ENCODE assay signal across 28 cellular contexts in the genomic region with DNA sequence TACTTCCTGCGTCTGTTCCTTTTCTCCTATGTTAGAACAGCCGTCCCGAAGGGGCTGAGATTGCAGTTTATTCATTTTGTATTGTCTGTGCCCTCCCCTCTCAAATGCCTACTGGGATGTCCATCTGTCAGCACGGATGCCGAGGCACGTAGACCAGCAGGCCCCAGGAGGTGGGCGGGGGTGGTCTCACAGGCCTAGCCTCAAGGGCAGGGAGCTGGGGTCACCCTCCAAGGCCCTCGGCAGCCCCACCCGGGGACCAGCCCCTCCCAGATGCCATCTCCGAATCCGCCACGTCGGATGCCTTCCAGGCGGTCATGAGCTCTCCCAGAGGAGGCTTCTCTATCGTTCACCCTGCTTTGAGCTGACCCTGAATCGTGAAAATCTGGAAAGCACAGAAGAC. TPM values are rescaled to one million over a fixed set of nuclear protein-coding genes. Genes with fewer than 3 reads are reported as not detected.
"Had no signal": no experiment of that assay in that cellular context is flagged by ENCODE, and none has a peak within 500 bp of the region (broad histone marks: within the 10 kb centered on the region; RNA-seq: fewer than 3 reads in every experiment).

No MANE protein-coding gene starts in this region.

- H3K36me3 Mint-ChIP-seq: activated CD4-positive, alpha-beta memory T cell treated with anti-CD3 and anti-CD28 coated beads for 36 hours; activated naive CD4-positive, alpha-beta T cell treated with anti-CD3 and anti-CD28 coated beads, Interleukin-2, amount 10 ng/mL, durations not matched to agents 7 days and 5 days; activated naive CD4-positive, alpha-beta T cell treated with anti-CD3 and anti-CD28 coated beads, Interleukin-2, amount 50 U/mL, for 72 hours; activated naive CD8-positive, alpha-beta T cell treated with anti-CD3 and anti-CD28 coated beads, Interleukin-2, amount 10 ng/mL, durations not matched to agents 7 days and 5 days had no signal

- H3K27ac ChIP-seq: ascending aorta, breast epithelium, cardiac muscle cell, colonic mucosa, epithelial cell of prostate, esophagus squamous epithelium, gastroesophageal sphincter had no signal

- H3K27me3 ChIP-seq: ascending aorta, cardiac muscle cell, colonic mucosa had no signal

- H3K9me3 Mint-ChIP-seq: activated CD4-positive, alpha-beta memory T cell treated with anti-CD3 and anti-CD28 coated beads for 36 hours; activated naive CD4-positive, alpha-beta T cell treated with anti-CD3 and anti-CD28 coated beads, Interleukin-2, amount 50 U/mL, for 72 hours; activated T-cell treated with anti-CD3 and anti-CD28 coated beads, Interleukin-2, amount 50 U/mL, for 24 hours; activated T-cell treated with anti-CD3 and anti-CD28 coated beads, Interleukin-2, amount 50 U/mL, for 72 hours had no signal

- H3K4me3 ChIP-seq: ascending aorta, breast epithelium, cardiac muscle cell, colonic mucosa, esophagus squamous epithelium, gastroesophageal sphincter had no signal

- ATAC-seq: activated CD4-positive, alpha-beta T cell treated with anti-CD3 and anti-CD28 coated beads for 36 hours; activated naive CD4-positive, alpha-beta T cell treated with anti-CD3 and anti-CD28 coated beads, Interleukin-2, amount 50 U/mL, for 72 hours; activated T-cell treated with anti-CD3 and anti-CD28 coated beads, Interleukin-2, amount 50 U/mL, for 72 hours; gastroesophageal sphincter had no signal

- H3K27me3 Mint-ChIP-seq: activated CD4-positive, alpha-beta T cell treated with anti-CD3 and anti-CD28 coated beads, Interleukin-2, amount 10 ng/mL, durations not matched to agents 24 days and 14 days; brain had no signal

- H3K4me1 Mint-ChIP-seq: activated CD4-positive, alpha-beta T cell treated with anti-CD3 and anti-CD28 coated beads for 36 hours; activated CD4-positive, alpha-beta T cell treated with anti-CD3 and anti-CD28 coated beads, Interleukin-2, amount 10 ng/mL, durations not matched to agents 24 days and 14 days; activated naive CD4-positive, alpha-beta T cell treated with anti-CD3 and anti-CD28 coated beads, Interleukin-2, amount 10 ng/mL, durations not matched to agents 7 days and 5 days; activated naive CD8-positive, alpha-beta T cell treated with anti-CD3 and anti-CD28 coated beads, Interleukin-2, amount 10 ng/mL, durations not matched to agents 7 days and 5 days had no signal

- H3K4me3 Mint-ChIP-seq: activated CD4-positive, alpha-beta memory T cell treated with anti-CD3 and anti-CD28 coated beads for 36 hours; activated CD4-positive, alpha-beta T cell treated with anti-CD3 and anti-CD28 coated beads for 36 hours; activated CD4-positive, alpha-beta T cell treated with anti-CD3 and anti-CD28 coated beads, Interleukin-2, amount 10 ng/mL, durations not matched to agents 24 days and 14 days; activated naive CD4-positive, alpha-beta T cell treated with anti-CD3 and anti-CD28 coated beads, Interleukin-2, amount 10 ng/mL, durations not matched to agents 7 days and 5 days; activated naive CD8-positive, alpha-beta T cell treated with anti-CD3 and anti-CD28 coated beads, Interleukin-2, amount 10 ng/mL, durations not matched to agents 7 days and 5 days; activated T-cell treated with anti-CD3 and anti-CD28 coated beads, Interleukin-2, amount 50 U/mL, for 24 hours; activated T-cell treated with anti-CD3 and anti-CD28 coated beads, Interleukin-2, amount 50 U/mL, for 72 hours; brain had no signal

- H3K27ac Mint-ChIP-seq: activated CD4-positive, alpha-beta memory T cell treated with anti-CD3 and anti-CD28 coated beads for 36 hours; activated CD4-positive, alpha-beta T cell treated with anti-CD3 and anti-CD28 coated beads for 36 hours; activated CD4-positive, alpha-beta T cell treated with anti-CD3 and anti-CD28 coated beads, Interleukin-2, amount 10 ng/mL, durations not matched to agents 24 days and 14 days; activated naive CD4-positive, alpha-beta T cell treated with anti-CD3 and anti-CD28 coated beads, Interleukin-2, amount 10 ng/mL, durations not matched to agents 7 days and 5 days; activated naive CD4-positive, alpha-beta T cell treated with anti-CD3 and anti-CD28 coated beads, Interleukin-2, amount 50 U/mL, for 72 hours; activated naive CD8-positive, alpha-beta T cell treated with anti-CD3 and anti-CD28 coated beads, Interleukin-2, amount 10 ng/mL, durations not matched to agents 7 days and 5 days; activated T-cell treated with anti-CD3 and anti-CD28 coated beads, Interleukin-2, amount 50 U/mL, for 24 hours; activated T-cell treated with anti-CD3 and anti-CD28 coated beads, Interleukin-2, amount 50 U/mL, for 72 hours; brain had no signal

- DNase-seq: activated CD4-positive, alpha-beta memory T cell treated with anti-CD3 and anti-CD28 coated beads for 36 hours; activated CD4-positive, alpha-beta T cell treated with anti-CD3 and anti-CD28 coated beads for 36 hours; activated CD4-positive, alpha-beta T cell treated with anti-CD3 and anti-CD28 coated beads, Interleukin-2, amount 10 ng/mL, durations not matched to agents 24 days and 14 days; activated CD4-positive, CD25-positive, alpha-beta regulatory T cell; activated CD4-positive, CD25-positive, alpha-beta regulatory T cell treated with anti-CD3 and anti-CD28 coated beads, Interleukin-2, amount 50 U/mL, for 72 hours; activated CD8-positive, alpha-beta memory T cell treated with anti-CD3 and anti-CD28 coated beads, Interleukin-2, amount 50 U/mL, for 48 hours; activated gamma-delta T cell; activated naive CD4-positive, alpha-beta T cell; activated naive CD4-positive, alpha-beta T cell treated with anti-CD3 and anti-CD28 coated beads, Interleukin-2, amount 10 ng/mL, durations not matched to agents 7 days and 5 days; activated naive CD8-positive, alpha-beta T cell treated with anti-CD3 and anti-CD28 coated beads, Interleukin-2, amount 10 ng/mL, durations not matched to agents 7 days and 5 days; activated T-cell treated with anti-CD3 and anti-CD28 coated beads for 4 hours; activated T-cell treated with anti-CD3 and anti-CD28 coated beads, Interleukin-2, amount 50 U/mL, for 24 hours; activated T-cell treated with anti-CD3 and anti-CD28 coated beads, Interleukin-2, amount 50 U/mL, for 72 hours; central memory CD4-positive, alpha-beta T cell; cerebellar nuclear complex; colonic mucosa; effector CD8-positive, alpha-beta T cell; esophagus squamous epithelium; foreskin melanocyte; head of caudate nucleus; T-helper 2 cell had no signal

- H3K9me3 ChIP-seq: colonic mucosa had no signal

- H3K4me1 ChIP-seq: ascending aorta, breast epithelium, colonic mucosa had no signal

RNA-seq across cellular contexts. Expression of gene ELFN1, which starts 59.7 kb away (rescaled TPM):
- total RNA-seq: activated CD4-positive, alpha-beta T cell treated with anti-CD3 and anti-CD28 coated beads, Interleukin-2, amount 10 ng/mL, durations not matched to agents 24 days and 14 days; activated naive CD8-positive, alpha-beta T cell treated with anti-CD3 and anti-CD28 coated beads, Interleukin-2, amount 10 ng/mL, durations not matched to agents 7 days and 5 days; activated T-cell treated with anti-CD3 and anti-CD28 coated beads, Interleukin-2, amount 50 U/mL, for 72 hours had no signal
